ENCODE assay signal across 15 cellular contexts in genomic region chr5:78600656-78601452, GRCh38. TPM values are rescaled to one million over a fixed set of nuclear protein-coding genes. Genes with fewer than 3 reads are reported as not detected.
DNase-seq lines count a peak whose midpoint lies in the region; ATAC-seq and TF ChIP-seq lines count a peak whose summit lies in the region.
"Had no signal": no experiment of that assay in that cellular context is flagged by ENCODE, and none has a peak within 500 bp of the region (broad histone marks: within the 10 kb centered on the region; RNA-seq: fewer than 3 reads in every experiment).

No MANE protein-coding gene starts in this region.

- in situ Hi-C loops in mammary epithelial cell (cut with MboI; ENCODE audit: low sequenced_read_pairs in 2 of 2) (no loop called here), astrocyte of the spinal cord (cut with HindIII; ENCODE audit: low sequenced_read_pairs) (no loop called here)

- no peak for DNase-seq in breast epithelium (ENCODE audit: low spot score in 2 of 2)
- no peak for DNase-seq in mammary epithelial cell
- peak; percentile 80 for DNase-seq in astrocyte of the spinal cord (ENCODE audit: low read depth, low spot score)
- DNase-seq in lung microvascular endothelial cell (ENCODE audit: low read depth in 2 of 2) = peak; percentile 38 to 87
- no peak for DNase-seq in suprapubic skin (ENCODE audit: low spot score in 2 of 2)
- no peak for DNase-seq in NCI-H446 treated with DMSO at 0.1 percent for 48 hours (lab: John Stamatoyannopoulos, UW)
- no peak for DNase-seq in activated naive CD4-positive, alpha-beta T cell treated with Interleukin-2 at 50 U/mL for 16 hours
- DNase-seq: DMS 273 treated with DMSO at 0.1 percent for 48 hours; effector memory CD4-positive, alpha-beta T cell; NCI-H1417 treated with DMSO at 0.1 percent for 48 hours; Right ventricle myocardium superior; small intestine; upper lobe of left lung had no signal

- WGBS in mammary epithelial cell (ENCODE audit: low coverage, missing lambda C conversion rate) = 79% methylated on average over 6 of the region's 6 CpGs
- WGBS in suprapubic skin = 75% methylated on average over 6 of the region's 6 CpGs

- peak overlapping the region; percentile 57 to 77 for H3K27ac ChIP-seq in breast epithelium
- no peak overlapping the region for H3K27ac ChIP-seq in mammary epithelial cell (ENCODE audit: insufficient read depth, low read depth, low read length)
- H3K27ac ChIP-seq in suprapubic skin = peak overlapping the region; percentile 41
- H3K27ac ChIP-seq: upper lobe of left lung had no signal

- H2AFZ ChIP-seq in mammary epithelial cell (ENCODE audit: low read depth, low read length) = no peak overlapping the region

- H3K36me3 ChIP-seq in breast epithelium = no peaks in the 10 kb centered on the region
- no peaks in the 10 kb centered on the region for H3K36me3 ChIP-seq in mammary epithelial cell (ENCODE audit: insufficient read depth, low read length)
- no peaks in the 10 kb centered on the region for H3K36me3 ChIP-seq in suprapubic skin
- H3K36me3 ChIP-seq: upper lobe of left lung had no signal

- no peak overlapping the region for H3K4me2 ChIP-seq in mammary epithelial cell (ENCODE audit: insufficient read depth, low read depth, low read length)

- TF ChIP-seq POLR2A in breast epithelium (IDR thresholded peaks at IDR 0.05) (no peak), suprapubic skin (IDR thresholded peaks at IDR 0.05) (no peak)

- TF ChIP-seq EP300 in suprapubic skin (IDR thresholded peaks at IDR 0.05) = no peak

- no peak overlapping the region for H3K9ac ChIP-seq in mammary epithelial cell (ENCODE audit: insufficient read depth, low read length)

- no peaks in the 10 kb centered on the region for H4K20me1 ChIP-seq in mammary epithelial cell (ENCODE audit: insufficient read depth, low read length)

- TF ChIP-seq CTCF in breast epithelium (IDR thresholded peaks at IDR 0.05) (no peak), mammary epithelial cell (conservative IDR thresholded peaks at IDR 0.05 in 1 of 2, IDR thresholded peaks at IDR 0.05 in 1 of 2; ENCODE audit: extremely low read depth in 1 of 2, insufficient read depth in 1 of 2, low read depth in 1 of 2, low read length in 2 of 2) (no peak), astrocyte of the spinal cord (IDR thresholded peaks at IDR 0.05; ENCODE audit: low read depth, low read length) (no peak), suprapubic skin (IDR thresholded peaks at IDR 0.05) (no peak)

- CTCF ChIA-PET in mammary epithelial cell (lab: Charles Lee; ENCODE audit: low non-redundant PET) = interaction anchor here (0.6 kb wide), 1 partner anchor 67 kb away, joined by 3 read pairs; no protein-coding TSS in a partner anchor

- H3K79me2 ChIP-seq in mammary epithelial cell (ENCODE audit: insufficient read depth, low read length) = peaks cover 70% of the 10 kb centered on the region

- no TSS peak for BruUV-seq in mammary epithelial cell (replicated peaks; lab: Mats Ljungman, UMichigan)

- intact Hi-C loops in breast epithelium (cut with DNase I; ENCODE audit: low total_unique reads) (no loop called here), mammary epithelial cell (cut with micrococcal nuclease) (no loop called here)

- H3K27me3 ChIP-seq in breast epithelium (no peaks in the 10 kb centered on the region), mammary epithelial cell (ENCODE audit: insufficient read depth, low read length) (no peaks in the 10 kb centered on the region), suprapubic skin (no peaks in the 10 kb centered on the region)
- H3K27me3 ChIP-seq: upper lobe of left lung had no signal

- no peaks in the 10 kb centered on the region for H3K9me3 ChIP-seq in breast epithelium
- H3K9me3 ChIP-seq in mammary epithelial cell (replicated peaks; ENCODE audit: insufficient read depth, low read length) = no peaks in the 10 kb centered on the region
- no peaks in the 10 kb centered on the region for H3K9me3 ChIP-seq in suprapubic skin
- H3K9me3 ChIP-seq: upper lobe of left lung had no signal

- dilution Hi-C loops in mammary epithelial cell (cut with HindIII; ENCODE audit: low sequenced_read_pairs) = no loop called here

- H3K4me3 ChIP-seq in breast epithelium (no peak overlapping the region), mammary epithelial cell (replicated peaks in 1 of 3; ENCODE audit: insufficient read depth in 1 of 3, low read depth in 2 of 3, low read length in 3 of 3) (no peak overlapping the region), astrocyte of the spinal cord (ENCODE audit: low read depth, low read length) (no peak overlapping the region), suprapubic skin (no peak overlapping the region)
- H3K4me3 ChIP-seq: upper lobe of left lung had no signal

- no peak for ATAC-seq in esophagus mucosa
- ATAC-seq: HCT116 had no signal

- H3K4me1 ChIP-seq in breast epithelium = peaks cover 0 to under 1% of the 10 kb centered on the region in 2 donors
- H3K4me1 ChIP-seq in mammary epithelial cell (ENCODE audit: insufficient read depth, low read length) = peaks cover 36% of the 10 kb centered on the region
- H3K4me1 ChIP-seq in suprapubic skin = peaks cover 9% of the 10 kb centered on the region
- H3K4me1 ChIP-seq: upper lobe of left lung had no signal

RNA-seq across cellular contexts. Expression of gene LHFPL2, which starts 47.7 kb away (rescaled TPM):
- 10 to 100 TPM; 36.8 to 61.8 (median 41.3) TPM for total RNA-seq in breast epithelium
- total RNA-seq in mammary epithelial cell = 10 to 100 TPM; 52.5 to 53.5 TPM
- 11.5 TPM for polyA plus RNA-seq in mammary epithelial cell
- 20.2 TPM for polyA minus RNA-seq in mammary epithelial cell
- 24.4 and 31.2 TPM in 2 replicates for total RNA-seq in lung microvascular endothelial cell
- 10 to 100 TPM; 10.3 to 11.6 (median 10.8) TPM for total RNA-seq in suprapubic skin
- total RNA-seq in esophagus mucosa = 3.7 TPM

Comparison
In these comparisons a context has a peak if more than half of its experiments do, and no peak if none do; other contexts are left out.
1. DNase-seq: peak in astrocyte of the spinal cord (single experiment) and lung microvascular endothelial cell (2 of 2); none in breast epithelium (0 of 2), mammary epithelial cell (single experiment), suprapubic skin (0 of 2), NCI-H446 treated with DMSO at 0.1 percent for 48 hours (single experiment) and activated naive CD4-positive, alpha-beta T cell treated with Interleukin-2 at 50 U/mL for 16 hours (single experiment).